In the genomic region with DNA sequence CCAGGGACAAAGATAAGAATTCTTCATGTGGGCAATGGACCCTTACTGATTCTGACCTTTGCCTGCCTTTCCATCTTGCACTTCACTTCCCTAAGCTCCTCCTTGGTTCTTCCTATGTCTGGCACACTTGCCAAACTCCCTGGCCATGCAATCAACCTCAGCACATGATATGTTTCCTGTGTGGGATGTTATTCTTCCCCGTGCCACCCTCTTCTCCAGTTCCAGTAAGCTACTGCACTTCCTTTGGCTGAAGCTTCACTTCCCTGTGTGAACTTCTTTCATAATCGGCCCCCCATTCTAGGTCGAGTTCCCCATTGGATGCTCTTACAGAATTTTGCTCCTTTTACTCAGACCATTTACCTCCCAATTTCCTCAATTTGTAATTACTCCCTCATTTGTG, we compare ENCODE assay signal across 12 cellular contexts.
DNase-seq lines count a peak whose midpoint lies in the region; ATAC-seq lines count a peak whose summit lies in the region.
"Had no signal": no experiment of that assay in that cellular context is flagged by ENCODE, and none has a peak within 500 bp of the region (broad histone marks: within the 10 kb centered on the region; RNA-seq: fewer than 3 reads in every experiment).

No MANE protein-coding gene starts in this region.

- H3K36me3 Mint-ChIP-seq in activated naive CD4-positive, alpha-beta T cell treated with anti-CD3 and anti-CD28 coated beads, Interleukin-2, amount 50 U/mL, for 24 hours, result no peaks in the 10 kb centered on the region
- H3K36me3 Mint-ChIP-seq in effector memory CD8-positive, alpha-beta T cell (ENCODE audit: insufficient read depth), result peaks cover 3% of the 10 kb centered on the region

- peak overlapping the region; percentile 69 for H3K27ac Mint-ChIP-seq in activated naive CD4-positive, alpha-beta T cell treated with anti-CD3 and anti-CD28 coated beads, Interleukin-2, amount 50 U/mL, for 24 hours
- H3K27ac Mint-ChIP-seq in effector memory CD8-positive, alpha-beta T cell, result peak overlapping the region; percentile 39 to 50
- H3K27ac Mint-ChIP-seq in stimulated activated naive CD8-positive, alpha-beta T cell treated with anti-CD3 and anti-CD28 coated beads, Interleukin-15, amount 100 ng/mL, for 72 hours, result peak overlapping the region in 1 of 2 donors; percentile 10
- H3K27ac Mint-ChIP-seq: GM23338 had no signal

- H3K9me3 Mint-ChIP-seq in activated naive CD4-positive, alpha-beta T cell treated with anti-CD3 and anti-CD28 coated beads, Interleukin-2, amount 50 U/mL, for 24 hours, result no peaks in the 10 kb centered on the region
- no peaks in the 10 kb centered on the region for H3K9me3 Mint-ChIP-seq in effector memory CD8-positive, alpha-beta T cell
- H3K9me3 Mint-ChIP-seq in stimulated activated naive CD8-positive, alpha-beta T cell treated with anti-CD3 and anti-CD28 coated beads, Interleukin-15, amount 100 ng/mL, for 72 hours, result no peaks in the 10 kb centered on the region
- H3K9me3 Mint-ChIP-seq: GM23338, neural crest cell had no signal

- no peak for ATAC-seq in effector memory CD8-positive, alpha-beta T cell (replicated peaks)
- no peak for ATAC-seq in stimulated activated naive CD8-positive, alpha-beta T cell treated with anti-CD3 and anti-CD28 coated beads, Interleukin-15, amount 100 ng/mL, for 72 hours
- ATAC-seq: GM23338 had no signal

- H3K27me3 Mint-ChIP-seq in activated naive CD4-positive, alpha-beta T cell treated with anti-CD3 and anti-CD28 coated beads, Interleukin-2, amount 50 U/mL, for 24 hours, result no peaks in the 10 kb centered on the region
- H3K27me3 Mint-ChIP-seq in effector memory CD8-positive, alpha-beta T cell, result no peaks in the 10 kb centered on the region
- no peaks in the 10 kb centered on the region for H3K27me3 Mint-ChIP-seq in stimulated activated naive CD8-positive, alpha-beta T cell treated with anti-CD3 and anti-CD28 coated beads, Interleukin-15, amount 100 ng/mL, for 72 hours

- no peak for DNase-seq in activated naive CD4-positive, alpha-beta T cell treated with Interleukin-2 at 50 U/mL for 16 hours
- DNase-seq in NOMO-1 (lab: John Stamatoyannopoulos, UW; ENCODE audit: unreplicated experiment in 2 of 2) (peak; percentile 79 to 85), inferior parietal cortex (ENCODE audit: extremely low spot score) (no peak), NCI-H1092 treated with DMSO at 0.1 percent for 48 hours (lab: John Stamatoyannopoulos, UW) (no peak), NCI-H82 treated with DMSO at 0.1 percent for 48 hours (lab: John Stamatoyannopoulos, UW; ENCODE audit: unreplicated experiment) (no peak)
- no peak for DNase-seq in effector memory CD8-positive, alpha-beta T cell
- DNase-seq in stimulated activated naive CD8-positive, alpha-beta T cell treated with anti-CD3 and anti-CD28 coated beads, Interleukin-15, amount 100 ng/mL, for 72 hours, result no peak
- DNase-seq: NCI-H2107, T1000 had no signal

- peaks cover 43% of the 10 kb centered on the region for H3K4me1 Mint-ChIP-seq in activated naive CD4-positive, alpha-beta T cell treated with anti-CD3 and anti-CD28 coated beads, Interleukin-2, amount 50 U/mL, for 24 hours
- peaks cover 32 to 43% of the 10 kb centered on the region in 2 donors for H3K4me1 Mint-ChIP-seq in effector memory CD8-positive, alpha-beta T cell (ENCODE audit: low read depth in 2 of 2)
- H3K4me1 Mint-ChIP-seq in stimulated activated naive CD8-positive, alpha-beta T cell treated with anti-CD3 and anti-CD28 coated beads, Interleukin-15, amount 100 ng/mL, for 72 hours, result peaks cover 47% of the 10 kb centered on the region
- H3K4me1 Mint-ChIP-seq: GM23338 had no signal

- H3K4me3 Mint-ChIP-seq in activated naive CD4-positive, alpha-beta T cell treated with anti-CD3 and anti-CD28 coated beads, Interleukin-2, amount 50 U/mL, for 24 hours, result peak overlapping the region; percentile 73
- peak overlapping the region; percentile 67 to 85 for H3K4me3 Mint-ChIP-seq in effector memory CD8-positive, alpha-beta T cell
- H3K4me3 Mint-ChIP-seq in stimulated activated naive CD8-positive, alpha-beta T cell treated with anti-CD3 and anti-CD28 coated beads, Interleukin-15, amount 100 ng/mL, for 72 hours, result peak overlapping the region; percentile 45 to 73
- H3K4me3 Mint-ChIP-seq: GM23338, neural crest cell had no signal

Comparison
In these comparisons a context has a peak if more than half of its experiments do, and no peak if none do; other contexts are left out.
1. DNase-seq: peak in NOMO-1 (2 of 2); none in activated naive CD4-positive, alpha-beta T cell treated with Interleukin-2 at 50 U/mL for 16 hours (single experiment), effector memory CD8-positive, alpha-beta T cell (0 of 3), stimulated activated naive CD8-positive, alpha-beta T cell treated with anti-CD3 and anti-CD28 coated beads, Interleukin-15, amount 100 ng/mL, for 72 hours (0 of 2), inferior parietal cortex (single experiment), NCI-H1092 treated with DMSO at 0.1 percent for 48 hours (single experiment) and NCI-H82 treated with DMSO at 0.1 percent for 48 hours (single experiment).
2. Peak in every context shown above with its lines, with median percentiles within 50 percentile points of each other: H3K4me3 Mint-ChIP-seq.